In genomic region chr17:56125830-56126819, GRCh38 we compare ENCODE assay signal across 8 cellular contexts. TPM values are rescaled to one million over a fixed set of nuclear protein-coding genes. Genes with fewer than 3 reads are reported as not detected.
A peak's percentile ranks its signal among the peaks of the same experiment; 100 is the strongest.
DNase-seq lines count a peak whose midpoint lies in the region; ATAC-seq and TF ChIP-seq lines count a peak whose summit lies in the region.

No MANE protein-coding gene starts in this region.

- H3K4me3 Mint-ChIP-seq in natural killer cell treated with Interleukin-12 subunit alpha and Interleukin-12 subunit beta and Interleukin-15 and Interleukin-18, amount 100 ng/mL, for 72 hours = no peak overlapping the region

- H4K20me1 ChIP-seq in OCI-LY1 (ENCODE audit: insufficient read depth, low read length) = no peaks in the 10 kb centered on the region

- H3K4me3 ChIP-seq in OCI-LY1 (ENCODE audit: low read depth, low read length, poor library complexity, severe bottlenecking) (no peak overlapping the region), esophagus muscularis mucosa (no peak overlapping the region)

- H3K36me3 ChIP-seq in OCI-LY1 (ENCODE audit: insufficient read depth, low read length) (no peaks in the 10 kb centered on the region), esophagus muscularis mucosa (no peaks in the 10 kb centered on the region)

- no peak for TF ChIP-seq POLR2A in esophagus muscularis mucosa (IDR thresholded peaks at IDR 0.05; ENCODE audit: low read depth)

- ATAC-seq in sciatic nerve (peak; percentile 50), HG02763 (IDR thresholded peaks at IDR 0.05; ENCODE audit: unreplicated experiment) (no peak)
- ATAC-seq in natural killer cell treated with Interleukin-12 subunit alpha and Interleukin-12 subunit beta and Interleukin-15 and Interleukin-18, amount 100 ng/mL, for 72 hours = no peak
- no peak for ATAC-seq in activated CD4-positive, CD25-positive, alpha-beta regulatory T cell treated with anti-CD3 and anti-CD28 coated beads, Interleukin-2, amount 50 U/mL, for 24 hours

- intact Hi-C loops in esophagus muscularis mucosa (cut with DNase I) (loop anchor here (5.0 kb wide), 1 partner anchor 196 kb away; no protein-coding TSS in a partner anchor), sciatic nerve (cut with DNase I) (no loop called here)

- H3K9ac ChIP-seq in OCI-LY1 (ENCODE audit: low read length) = no peak overlapping the region

- H3K4me1 ChIP-seq in OCI-LY1 (ENCODE audit: insufficient read depth, low read length, severe bottlenecking) (no peaks in the 10 kb centered on the region), esophagus muscularis mucosa (no peaks in the 10 kb centered on the region)

- peak; percentile 55 for DNase-seq in AG08396 (ENCODE audit: low spot score)
- DNase-seq in GM20000 (ENCODE audit: low spot score) = no peak
- DNase-seq in esophagus muscularis mucosa (ENCODE audit: extremely low spot score) = no peak
- no peak for DNase-seq in sciatic nerve (ENCODE audit: low spot score)
- no peak for DNase-seq in natural killer cell treated with Interleukin-12 subunit alpha and Interleukin-12 subunit beta and Interleukin-15 and Interleukin-18, amount 100 ng/mL, for 72 hours (ENCODE audit: low spot score)

- H3K27ac Mint-ChIP-seq in natural killer cell treated with Interleukin-12 subunit alpha and Interleukin-12 subunit beta and Interleukin-15 and Interleukin-18, amount 100 ng/mL, for 72 hours = no peak overlapping the region

- peak; percentile 11 for TF ChIP-seq CTCF in GM20000 (IDR thresholded peaks at IDR 0.05; ENCODE audit: extremely low read depth, missing control alignments)
- peak; percentile 45; the same call in 1 of the 2 replicates for TF ChIP-seq CTCF in OCI-LY1 (IDR thresholded peaks at IDR 0.05; ENCODE audit: low read length)
- peak; percentile 19 to 51 (median 32) for TF ChIP-seq CTCF in esophagus muscularis mucosa (IDR thresholded peaks at IDR 0.05)

- no peak overlapping the region for H2AFZ ChIP-seq in OCI-LY1 (ENCODE audit: low read length)

- no peaks in the 10 kb centered on the region for H3K79me2 ChIP-seq in OCI-LY1 (ENCODE audit: insufficient read depth, low read length)

- peaks cover 7 to 13% of the 10 kb centered on the region in 2 donors for H3K27me3 Mint-ChIP-seq in natural killer cell treated with Interleukin-12 subunit alpha and Interleukin-12 subunit beta and Interleukin-15 and Interleukin-18, amount 100 ng/mL, for 72 hours

- no peaks in the 10 kb centered on the region for H3K36me3 Mint-ChIP-seq in natural killer cell treated with Interleukin-12 subunit alpha and Interleukin-12 subunit beta and Interleukin-15 and Interleukin-18, amount 100 ng/mL, for 72 hours

- H3K9me3 ChIP-seq in OCI-LY1 (ENCODE audit: low read length) (no peaks in the 10 kb centered on the region), esophagus muscularis mucosa (no peaks in the 10 kb centered on the region)

- H3K9me2 ChIP-seq in OCI-LY1 (ENCODE audit: low read depth, low read length) = no peaks in the 10 kb centered on the region

- no peaks in the 10 kb centered on the region for H3K4me1 Mint-ChIP-seq in natural killer cell treated with Interleukin-12 subunit alpha and Interleukin-12 subunit beta and Interleukin-15 and Interleukin-18, amount 100 ng/mL, for 72 hours (ENCODE audit: low read depth in 2 of 2)

- WGBS in esophagus muscularis mucosa = 61% methylated on average over 14 of the region's 14 CpGs

- H3F3A ChIP-seq in OCI-LY1 (ENCODE audit: insufficient read depth, low read length) = no peaks in the 10 kb centered on the region

- no peak for TF ChIP-seq EP300 in esophagus muscularis mucosa (IDR thresholded peaks at IDR 0.05)

- H3K27ac ChIP-seq in OCI-LY1 (ENCODE audit: low read depth, low read length, poor library complexity, severe bottlenecking) (no peak overlapping the region), esophagus muscularis mucosa (replicated peaks in 1 of 4) (no peak overlapping the region)

- H3K9me3 Mint-ChIP-seq in natural killer cell treated with Interleukin-12 subunit alpha and Interleukin-12 subunit beta and Interleukin-15 and Interleukin-18, amount 100 ng/mL, for 72 hours = no peaks in the 10 kb centered on the region

- no peak overlapping the region for H3K4me2 ChIP-seq in OCI-LY1 (ENCODE audit: low read length)

- H3K27me3 ChIP-seq in OCI-LY1 (ENCODE audit: insufficient read depth, low read length) (no peaks in the 10 kb centered on the region), esophagus muscularis mucosa (no peaks in the 10 kb centered on the region)

RNA-seq across cellular contexts. Expression of gene ANKFN1, which starts 27.1 kb away (rescaled TPM):
- total RNA-seq in esophagus muscularis mucosa = under 1 TPM in 1 of 4 donors, not detected in 3; 0.40 TPM
- 1.6 TPM for total RNA-seq in sciatic nerve
- not detected for total RNA-seq in natural killer cell treated with Interleukin-12 subunit alpha and Interleukin-12 subunit beta and Interleukin-15 and Interleukin-18, amount 100 ng/mL, for 72 hours
